Comparison of ENCODE assay signal across 8 cellular contexts in genomic region chr1:2391385-2392070, GRCh38. TPM values are rescaled to one million over a fixed set of nuclear protein-coding genes. Genes with fewer than 3 reads are reported as not detected.
A peak's percentile ranks its signal among the peaks of the same experiment; 100 is the strongest.
DNase-seq lines count a peak whose midpoint lies in the region; ATAC-seq and TF ChIP-seq lines count a peak whose summit lies in the region.

Gene MORN1, minus strand, starts transcription at chr1:2391554. Its CDS starts 21 bp downstream, at chr1:2391533.
A gene with protein sequence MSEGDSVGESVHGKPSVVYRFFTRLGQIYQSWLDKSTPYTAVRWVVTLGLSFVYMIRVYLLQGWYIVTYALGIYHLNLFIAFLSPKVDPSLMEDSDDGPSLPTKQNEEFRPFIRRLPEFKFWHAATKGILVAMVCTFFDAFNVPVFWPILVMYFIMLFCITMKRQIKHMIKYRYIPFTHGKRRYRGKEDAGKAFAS (plus strand): TSS chr1:2391841. CDS start chr1:2395791, 3,950 bp downstream.

- peaks cover 0 to 13% of the 10 kb centered on the region in 2 donors for H3K4me1 ChIP-seq in lung (ENCODE audit: control insufficient read depth in 2 of 2, insufficient read depth in 2 of 2, low read length in 2 of 2)

- peaks cover 1 to 17% of the 10 kb centered on the region in 2 donors for H3K36me3 ChIP-seq in lung (ENCODE audit: control insufficient read depth in 2 of 2, insufficient read depth in 2 of 2, low read length in 2 of 2)

- no peaks in the 10 kb centered on the region for H3K27me3 ChIP-seq in lung (ENCODE audit: control insufficient read depth, insufficient read depth)

- peak within 1 kb of the TSS; percentile 90 for H3K4me3 ChIP-seq in lung

- ATAC-seq in GM21360 (IDR thresholded peaks at IDR 0.05; ENCODE audit: unreplicated experiment) (peak; percentile 85), lung (ENCODE audit: insufficient read depth, low FRiP score) (peak; percentile 97)

- DNase-seq in COLO829 (ENCODE audit: low spot score): peak; percentile 94
- DNase-seq in HT-29 (ENCODE audit: low spot score): peak; percentile 98
- DNase-seq in NK-92 treated with Interleukin-12 subunit alpha and Interleukin-12 subunit beta, amount 100 ng/mL, for 24 hours (lab: John Stamatoyannopoulos, UW): peak; percentile 98
- peak; percentile 97 to 98 for DNase-seq in activated CD8-positive, alpha-beta memory T cell treated with anti-CD3 and anti-CD28 coated beads for 4 hours (ENCODE audit: low read depth in 2 of 2)
- peak; percentile 97 for DNase-seq in effector CD8-positive, alpha-beta T cell (lab: John Stamatoyannopoulos, UW)
- DNase-seq in lung (ENCODE audit: low spot score): peak; percentile 99
- DNase-seq in stimulated activated CD4-positive, alpha-beta T cell treated with anti-CD3 and anti-CD28 coated beads, TNF-alpha, amount 100 ng/mL, for 24 hours (ENCODE audit: low read depth in 3 of 3): peak; percentile 96 to 98 (median 98)

- H3K27ac ChIP-seq in lung (ENCODE audit: low read depth in 1 of 2, low read length in 1 of 2): peak within 1 kb of the TSS; percentile 88 to 90

- 0 to 1% methylated on average over 76 to 95 of the region's 95 CpGs for WGBS in lung, 2 donors

- no peak for TF ChIP-seq CTCF in lung (IDR thresholded peaks at IDR 0.05; ENCODE audit: control extremely low read depth, extremely low read depth)

- H3K9me3 ChIP-seq in lung (ENCODE audit: control insufficient read depth in 2 of 2, insufficient read depth in 1 of 2, low read length in 1 of 2): no peaks in the 10 kb centered on the region

RNA-seq across cellular contexts. Expression of gene MORN1, which starts in this region (rescaled TPM):
- total RNA-seq in HT-29 (2014; rRNA removed; shearing (Covaris generic)): 19.3 and 23.6 TPM in 2 replicates
- total RNA-seq in lung: 10 to 100 TPM; 20.7 to 23.9 TPM
- polyA plus RNA-seq in lung: 1 to 10 TPM; 5.2 to 7.2 TPM

RNA-seq across cellular contexts. Expression of the second gene that starts in this region (rescaled TPM):
- total RNA-seq in HT-29 (2014; rRNA removed; shearing (Covaris generic)): 60.1 and 66.2 TPM in 2 replicates
- total RNA-seq in lung: 100 to 1,000 TPM in 1 of 2 donors, 10 to 100 TPM in 1; 79.7 to 134 TPM
- 10 to 100 TPM; 71.7 to 96.1 TPM for polyA plus RNA-seq in lung

Comparison
In these comparisons a context has a peak if more than half of its experiments do, and no peak if none do; other contexts are left out.
1. Peak in every context shown above with its lines: DNase-seq, ATAC-seq, H3K4me3 ChIP-seq and H3K27ac ChIP-seq.